11 cellular contexts compared by ENCODE assay signal in genomic region chr5:150508828-150509227, GRCh38. TPM values are rescaled to one million over a fixed set of nuclear protein-coding genes. Genes with fewer than 3 reads are reported as not detected.
DNase-seq lines count a peak whose midpoint lies in the region; ATAC-seq and TF ChIP-seq lines count a peak whose summit lies in the region.
"Had no signal": no experiment of that assay in that cellular context is flagged by ENCODE, and none has a peak within 500 bp of the region (broad histone marks: within the 10 kb centered on the region; RNA-seq: fewer than 3 reads in every experiment).

No MANE protein-coding gene starts in this region.

- no peak for TF ChIP-seq EP300 in gastroesophageal sphincter (IDR thresholded peaks at IDR 0.05)

- DNase-seq in heart left ventricle (no peak), Right ventricle myocardium inferior (ENCODE audit: missing footprints) (no peak), prostate gland (ENCODE audit: low spot score) (no peak), uterus (no peak), DMS 273 treated with DMSO at 0.1 percent for 48 hours (lab: John Stamatoyannopoulos, UW) (no peak)
- DNase-seq: activated CD4-positive, alpha-beta T cell treated with anti-CD3 and anti-CD28 coated beads for 48 hours; activated T-cell treated with anti-CD3 and anti-CD28 coated beads, Interleukin-2, amount 50 U/mL, for 1 hour; NCI-H82 had no signal

- H3K4me1 ChIP-seq in heart left ventricle (peaks cover 22 to 100% (median 90%) of the 10 kb centered on the region in 12 donors), gastroesophageal sphincter (peaks cover 7 to 100% (median 70%) of the 10 kb centered on the region in 3 donors), prostate gland (replicated peaks) (peaks cover 52% of the 10 kb centered on the region), uterus (peaks cover 0 to 43% of the 10 kb centered on the region in 2 donors)

- H3K27me3 ChIP-seq in heart left ventricle (no peaks in the 10 kb centered on the region), gastroesophageal sphincter (no peaks in the 10 kb centered on the region), prostate gland (replicated peaks; ENCODE audit: insufficient read depth) (no peaks in the 10 kb centered on the region), uterus (no peaks in the 10 kb centered on the region)

- intact Hi-C loops in heart left ventricle (cut with DNase I) = no loop called here
- intact Hi-C loops in Right ventricle myocardium inferior (cut with DNase I) = no loop called here
- intact Hi-C loops in prostate gland (cut with DNase I) = no loop called here
- intact Hi-C loops in uterus (cut with DNase I; ENCODE audit: low total_unique reads) = no loop called here

- no peak for TF ChIP-seq CTCF in heart left ventricle (IDR thresholded peaks at IDR 0.05)
- no peak for TF ChIP-seq CTCF in gastroesophageal sphincter (IDR thresholded peaks at IDR 0.05)
- TF ChIP-seq CTCF in prostate gland (IDR thresholded peaks at IDR 0.05) = no peak
- no peak for TF ChIP-seq CTCF in uterus (IDR thresholded peaks at IDR 0.05)

- H3K27ac ChIP-seq in heart left ventricle (peak overlapping the region in 9 of 12 donors; percentile 7 to 92 (median 85)), gastroesophageal sphincter (peak overlapping the region in 3 of 4 donors; percentile 15 to 73 (median 50)), prostate gland (peak overlapping the region; percentile 36 to 67), uterus (peak overlapping the region; percentile 17 to 37)

- TF ChIP-seq POLR2A in heart left ventricle (IDR thresholded peaks at IDR 0.05) = no peak
- TF ChIP-seq POLR2A in gastroesophageal sphincter (IDR thresholded peaks at IDR 0.05) = no peak
- TF ChIP-seq POLR2A in prostate gland (IDR thresholded peaks at IDR 0.05) = no peak
- TF ChIP-seq POLR2A in uterus (IDR thresholded peaks at IDR 0.05) = no peak

- no peaks in the 10 kb centered on the region for H3K36me3 ChIP-seq in heart left ventricle
- no peaks in the 10 kb centered on the region for H3K36me3 ChIP-seq in gastroesophageal sphincter
- no peaks in the 10 kb centered on the region for H3K36me3 ChIP-seq in prostate gland
- H3K36me3 ChIP-seq in uterus = no peaks in the 10 kb centered on the region

- no peak overlapping the region for H3K4me3 ChIP-seq in heart left ventricle
- no peak overlapping the region for H3K4me3 ChIP-seq in gastroesophageal sphincter
- no peak overlapping the region for H3K4me3 ChIP-seq in prostate gland
- H3K4me3 ChIP-seq in uterus = no peak overlapping the region

- ATAC-seq in heart left ventricle (no peak), Right ventricle myocardium inferior (no peak), gastroesophageal sphincter (no peak), GM19328 (IDR thresholded peaks at IDR 0.05; ENCODE audit: unreplicated experiment) (no peak), HG03045 (IDR thresholded peaks at IDR 0.05; ENCODE audit: unreplicated experiment) (no peak)

- H3K9me3 ChIP-seq in heart left ventricle (no peaks in the 10 kb centered on the region), gastroesophageal sphincter (no peaks in the 10 kb centered on the region), prostate gland (no peaks in the 10 kb centered on the region), uterus (no peaks in the 10 kb centered on the region)

- 53 to 58% (median 55%) methylated on average over 4 of the region's 4 CpGs for WGBS in heart left ventricle, 4 donors
- WGBS in gastroesophageal sphincter (ENCODE audit: low coverage in 1 of 2), 2 donors = 52% methylated on average over 3 of the region's 4 CpGs; no CpG with 5 or more reads in 1 of the 2 donors
- WGBS in prostate gland = 69% methylated on average over 4 of the region's 4 CpGs

RNA-seq across cellular contexts. Expression of gene NDST1, which starts 0.9 kb away (rescaled TPM):
- total RNA-seq in heart left ventricle (100 to 1,000 TPM in 2 of 9 donors, 10 to 100 TPM in 7; 50.2 to 156 (median 68.5) TPM), Right ventricle myocardium inferior (60.4 TPM), gastroesophageal sphincter (100 to 1,000 TPM in 1 of 4 donors, 10 to 100 TPM in 3; 58.3 to 146 (median 72.1) TPM), prostate gland (100 to 1,000 TPM in 1 of 2 donors, 10 to 100 TPM in 1; 65.8 to 175 TPM), uterus (10 to 100 TPM; 10.9 to 86.0 (median 42.5) TPM)
- polyA plus RNA-seq in heart left ventricle = 10 to 100 TPM; 32.1 to 53.5 TPM

RNA-seq across cellular contexts. Expression of gene RPS14, which starts 59.3 kb away (rescaled TPM):
- total RNA-seq in heart left ventricle (1,000 to 10,000 TPM; 1,031 to 1,428 (median 1,294) TPM), Right ventricle myocardium inferior (1,267 TPM), gastroesophageal sphincter (1,000 to 10,000 TPM; 1,275 to 3,828 (median 2,502) TPM), prostate gland (1,000 to 10,000 TPM; 1,708 to 3,672 TPM), uterus (over 10,000 TPM in 1 of 4 donors, 1,000 to 10,000 TPM in 3; 2,445 to 12,361 (median 6,046) TPM)
- polyA plus RNA-seq in heart left ventricle = 1,000 to 10,000 TPM; 1,822 to 3,474 TPM

Comparison
In these comparisons a context has a peak if more than half of its experiments do, and no peak if none do; other contexts are left out.
1. H3K27ac ChIP-seq: peak in every context shown above with its lines; median percentile 85 in heart left ventricle; 52 in prostate gland; 50 in gastroesophageal sphincter; 27 in uterus.